19 cellular contexts compared by ENCODE assay signal in the genomic region with DNA sequence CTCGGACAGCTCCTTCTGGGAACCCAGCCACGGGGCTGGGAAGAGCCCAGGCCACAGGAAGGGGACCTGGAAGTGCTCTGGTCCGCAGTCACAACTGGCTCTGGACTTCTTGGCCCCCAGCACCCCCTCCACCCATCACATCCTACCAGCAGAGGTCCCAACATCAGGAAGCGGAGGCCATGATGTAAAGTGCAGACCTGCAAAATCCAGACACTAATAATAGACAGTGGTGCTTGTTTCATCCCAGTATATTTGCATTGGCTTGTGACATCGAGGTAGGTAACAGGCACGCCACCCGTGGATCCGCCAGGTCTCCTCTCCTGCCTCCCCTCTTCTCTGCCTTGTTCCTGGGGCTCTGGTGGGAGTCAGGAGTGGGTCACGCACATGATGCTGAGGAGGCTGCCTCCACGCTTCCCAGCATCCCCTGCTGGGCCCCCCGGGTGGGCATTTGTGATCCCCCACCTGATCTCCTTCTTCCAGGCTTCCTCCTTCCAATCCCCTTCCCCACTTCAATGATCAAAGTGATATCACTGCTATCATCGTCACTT.
DNase-seq lines count a peak whose midpoint lies in the region; ATAC-seq, FAIRE-seq and TF ChIP-seq lines count a peak whose summit lies in the region.
"Had no signal": no experiment of that assay in that cellular context is flagged by ENCODE, and none has a peak within 500 bp of the region (broad histone marks: within the 10 kb centered on the region; RNA-seq: fewer than 3 reads in every experiment).

No MANE protein-coding gene starts in this region.

- TF ChIP-seq POLR2A in A549 (IDR thresholded peaks at IDR 0.05; ENCODE audit: low read length), result no peak
- no peak for TF ChIP-seq POLR2A in sigmoid colon (IDR thresholded peaks at IDR 0.05)

- H3K4me1 ChIP-seq in A549 (peaks cover 27% of the 10 kb centered on the region), sigmoid colon (peaks cover 0 to 11% (median 9%) of the 10 kb centered on the region in 4 donors)
- H3K4me1 ChIP-seq: HAP-1 had no signal

- no peak for TF ChIP-seq CTCF in A549 (IDR thresholded peaks at IDR 0.05)
- no peak for TF ChIP-seq CTCF in chondrocyte (IDR thresholded peaks at IDR 0.05)
- TF ChIP-seq CTCF in sigmoid colon (IDR thresholded peaks at IDR 0.05), result no peak

- H3K9me3 ChIP-seq in A549, result no peaks in the 10 kb centered on the region
- H3K9me3 ChIP-seq in sigmoid colon, result no peaks in the 10 kb centered on the region
- H3K9me3 ChIP-seq: Caco-2, HAP-1 had no signal

- intact Hi-C loops in sigmoid colon (cut with DNase I), result no loop called here

- POLR2A ChIA-PET in A549 (lab: Yijun Ruan, JAX), result interaction anchor here (0.6 kb wide), 1 partner anchor 268 kb away, joined by 3 read pairs; no protein-coding TSS in a partner anchor

- H3K9me3 Mint-ChIP-seq in chondrocyte (ENCODE audit: low read depth), result no peaks in the 10 kb centered on the region
- H3K9me3 Mint-ChIP-seq: CD4-positive, alpha-beta T cell; IgD-negative memory B cell had no signal

- H3K36me3 ChIP-seq in sigmoid colon, result no peaks in the 10 kb centered on the region
- H3K36me3 ChIP-seq: HAP-1 had no signal

- WGBS in A549 (ENCODE audit: missing lambda C conversion rate), result 92% methylated on average over 9 of the region's 12 CpGs
- 83 to 87% methylated on average over 12 of the region's 12 CpGs for WGBS in sigmoid colon, 2 donors

- no peaks in the 10 kb centered on the region for H3K36me3 Mint-ChIP-seq in chondrocyte (ENCODE audit: low read depth)

- H3K27ac Mint-ChIP-seq in chondrocyte (ENCODE audit: unreplicated experiment), result no peak overlapping the region
- H3K27ac Mint-ChIP-seq: CD4-positive, alpha-beta T cell; IgD-negative memory B cell had no signal

- FAIRE-seq in A549 (lab: Jason Lieb, UNC) (no peak), GM19239 (lab: Jason Lieb, UNC) (no peak)
- FAIRE-seq: D721Med, G401.6, GM12892, GM18507, HepG2 had no signal

- CTCF ChIA-PET in A549 (lab: Yijun Ruan, JAX), result no interaction called here

- H3K27me3 Mint-ChIP-seq in chondrocyte (ENCODE audit: low read depth), result peaks cover 28% of the 10 kb centered on the region

- H3K4me1 Mint-ChIP-seq in chondrocyte (ENCODE audit: low read depth), result peaks cover 6% of the 10 kb centered on the region
- H3K4me1 Mint-ChIP-seq: IgD-negative memory B cell had no signal

- ATAC-seq in A549 (no peak), left lobe of liver (no peak), HG02763 (IDR thresholded peaks at IDR 0.05; ENCODE audit: unreplicated experiment) (no peak)
- no peak for ATAC-seq in stimulated activated naive CD8-positive, alpha-beta T cell treated with anti-CD3 and anti-CD28 coated beads, Interleukin-15, Interleukin-2, amounts not matched to agents 100 U/mL and 50 U/mL, for 24 hours
- ATAC-seq: HepG2 had no signal

- no peak overlapping the region for H3K4me2 ChIP-seq in A549

- no peak overlapping the region for H3K4me3 ChIP-seq in A549
- H3K4me3 ChIP-seq in sigmoid colon, result no peak overlapping the region
- H3K4me3 ChIP-seq: HAP-1 had no signal

- DNase-seq in A549 (ENCODE audit: low read depth in 1 of 2, low spot score in 1 of 2) (no peak), chondrocyte (ENCODE audit: low spot score) (peak; percentile 59), left lobe of liver (ENCODE audit: low spot score) (peak; percentile 14), sigmoid colon (peak; percentile 40), GM19239 (ENCODE audit: insufficient read length, low spot score) (no peak)
- DNase-seq in stimulated activated naive CD8-positive, alpha-beta T cell treated with anti-CD3 and anti-CD28 coated beads, Interleukin-15, Interleukin-2, amounts not matched to agents 100 U/mL and 50 U/mL, for 24 hours, result no peak
- DNase-seq: ACHN, Caco-2, KBM-7 had no signal

- TF ChIP-seq EP300 in A549 (IDR thresholded peaks at IDR 0.05), result no peak
- no peak for TF ChIP-seq EP300 in sigmoid colon (IDR thresholded peaks at IDR 0.05)

- H3K4me3 Mint-ChIP-seq in chondrocyte (ENCODE audit: unreplicated experiment), result no peak overlapping the region
- H3K4me3 Mint-ChIP-seq: CD4-positive, alpha-beta T cell; IgD-negative memory B cell had no signal

- H3K27me3 ChIP-seq in sigmoid colon, result peaks cover 0 to 6% (median 0%) of the 10 kb centered on the region in 3 donors

- H3K27ac ChIP-seq in A549, result peak overlapping the region; percentile 93 to 98; a peak in 5 of 6 replicates
- H3K27ac ChIP-seq in sigmoid colon, result no peak overlapping the region
- H3K27ac ChIP-seq: C4-2B had no signal

- no peak for TF ChIP-seq RAD21 in A549 (conservative IDR thresholded peaks at IDR 0.05 in 1 of 2, IDR thresholded peaks at IDR 0.05 in 1 of 2)

TF ChIP-seq in A549, 52 proteins besides CTCF, POLR2A, EP300 and RAD21:
- TF ChIP-seq, protein P1, sequence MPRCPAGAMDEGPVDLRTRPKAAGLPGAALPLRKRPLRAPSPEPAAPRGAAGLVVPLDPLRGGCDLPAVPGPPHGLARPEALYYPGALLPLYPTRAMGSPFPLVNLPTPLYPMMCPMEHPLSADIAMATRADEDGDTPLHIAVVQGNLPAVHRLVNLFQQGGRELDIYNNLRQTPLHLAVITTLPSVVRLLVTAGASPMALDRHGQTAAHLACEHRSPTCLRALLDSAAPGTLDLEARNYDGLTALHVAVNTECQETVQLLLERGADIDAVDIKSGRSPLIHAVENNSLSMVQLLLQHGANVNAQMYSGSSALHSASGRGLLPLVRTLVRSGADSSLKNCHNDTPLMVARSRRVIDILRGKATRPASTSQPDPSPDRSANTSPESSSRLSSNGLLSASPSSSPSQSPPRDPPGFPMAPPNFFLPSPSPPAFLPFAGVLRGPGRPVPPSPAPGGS (IDR thresholded peaks at IDR 0.05), result no peak
- TF ChIP-seq KDM1A (IDR thresholded peaks at IDR 0.05; ENCODE audit: low read depth) (no peak), POLR2AphosphoS2 (conservative IDR thresholded peaks at IDR 0.05; ENCODE audit: low read length) (no peak)
- TF ChIP-seq, protein P2, sequence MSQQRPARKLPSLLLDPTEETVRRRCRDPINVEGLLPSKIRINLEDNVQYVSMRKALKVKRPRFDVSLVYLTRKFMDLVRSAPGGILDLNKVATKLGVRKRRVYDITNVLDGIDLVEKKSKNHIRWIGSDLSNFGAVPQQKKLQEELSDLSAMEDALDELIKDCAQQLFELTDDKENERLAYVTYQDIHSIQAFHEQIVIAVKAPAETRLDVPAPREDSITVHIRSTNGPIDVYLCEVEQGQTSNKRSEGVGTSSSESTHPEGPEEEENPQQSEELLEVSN (IDR thresholded peaks at IDR 0.05; ENCODE audit: borderline replicate concordance, low read depth), result no peak

Comparison
In these comparisons a context has a peak if more than half of its experiments do, and no peak if none do; other contexts are left out.
1. DNase-seq: peak in chondrocyte (single experiment), left lobe of liver (single experiment) and sigmoid colon (single experiment); none in A549 (0 of 2), GM19239 (single experiment) and stimulated activated naive CD8-positive, alpha-beta T cell treated with anti-CD3 and anti-CD28 coated beads, Interleukin-15, Interleukin-2, amounts not matched to agents 100 U/mL and 50 U/mL, for 24 hours (single experiment).
2. H3K27ac ChIP-seq: peak in A549 (2 of 2); none in sigmoid colon (0 of 4).